Comparison of ENCODE assay signal across 13 cellular contexts in the genomic region with DNA sequence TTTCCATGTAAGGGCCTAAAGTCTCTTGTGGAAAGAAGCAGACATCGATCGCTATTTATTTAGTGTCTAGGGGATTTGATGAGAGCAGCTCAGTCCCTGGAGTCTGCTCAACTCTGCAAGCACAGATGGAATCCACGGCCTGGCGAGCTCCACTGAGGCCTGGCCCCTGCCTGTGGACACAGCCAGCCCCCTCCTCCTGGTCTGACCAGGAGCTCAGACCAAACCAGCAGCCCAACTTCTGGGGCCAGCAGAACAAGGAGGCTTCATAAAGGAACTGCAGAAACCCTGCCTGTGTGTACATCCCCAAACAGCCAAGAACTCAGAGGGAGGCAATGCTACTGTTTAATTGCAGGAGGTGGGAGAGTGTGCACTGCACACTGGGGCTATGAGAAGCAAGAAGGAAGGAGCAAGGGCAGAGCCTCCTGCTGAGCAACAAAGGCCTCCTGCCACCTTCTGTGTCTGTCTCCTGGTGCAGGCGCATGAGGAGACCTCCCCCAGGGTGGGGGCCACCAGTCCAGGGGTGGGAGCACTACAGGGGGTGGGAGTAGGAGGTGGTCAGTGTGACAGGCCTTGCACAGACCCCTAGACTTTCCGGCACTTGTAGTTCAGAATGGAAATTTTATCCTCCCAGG. TPM values are rescaled to one million over a fixed set of nuclear protein-coding genes. Genes with fewer than 3 reads are reported as not detected.
ATAC-seq and TF ChIP-seq lines count a peak whose summit lies in the region.
"Had no signal": no experiment of that assay in that cellular context is flagged by ENCODE, and none has a peak within 500 bp of the region (broad histone marks: within the 10 kb centered on the region; RNA-seq: fewer than 3 reads in every experiment).

No MANE protein-coding gene starts in this region.

- peak overlapping the region; percentile 74 for H3K27ac ChIP-seq in BLaER1
- H3K27ac ChIP-seq in KOPT-K1 (ENCODE audit: low read depth, low read length, poor library complexity, severe bottlenecking): peak overlapping the region; percentile 89
- peak overlapping the region; percentile 44 to 89 (median 70) for H3K27ac ChIP-seq in gastroesophageal sphincter
- H3K27ac ChIP-seq in rectal smooth muscle tissue (ENCODE audit: low read depth, low read length): peak overlapping the region; percentile 56
- H3K27ac ChIP-seq: 22Rv1 had no signal

- TF ChIP-seq POLR2A in gastroesophageal sphincter (IDR thresholded peaks at IDR 0.05): no peak

- H3K9ac ChIP-seq in BLaER1 (no peak overlapping the region), rectal smooth muscle tissue (ENCODE audit: low read length) (no peak overlapping the region)

- no peak overlapping the region for H3K4me3 ChIP-seq in BLaER1
- H3K4me3 ChIP-seq in gastroesophageal sphincter: no peak overlapping the region
- no peak overlapping the region for H3K4me3 ChIP-seq in rectal smooth muscle tissue (ENCODE audit: low read length)

- H3K27me3 ChIP-seq in BLaER1: no peaks in the 10 kb centered on the region
- H3K27me3 ChIP-seq in gastroesophageal sphincter: no peaks in the 10 kb centered on the region
- no peaks in the 10 kb centered on the region for H3K27me3 ChIP-seq in rectal smooth muscle tissue (ENCODE audit: control insufficient read depth, insufficient read depth, low read length)

- H3K9me3 ChIP-seq in BLaER1 (no peaks in the 10 kb centered on the region), KOPT-K1 (ENCODE audit: insufficient read depth, low read length, poor library complexity, severe bottlenecking) (no peaks in the 10 kb centered on the region), gastroesophageal sphincter (no peaks in the 10 kb centered on the region)

- WGBS in gastroesophageal sphincter (ENCODE audit: low coverage in 1 of 2), 2 donors: 57 to 83% methylated on average over 1 to 2 of the region's 6 CpGs

- TF ChIP-seq EP300 in gastroesophageal sphincter (IDR thresholded peaks at IDR 0.05): no peak

- TF ChIP-seq CTCF in gastroesophageal sphincter (IDR thresholded peaks at IDR 0.05): no peak

- ATAC-seq in gastroesophageal sphincter (no peak), GM18498 (IDR thresholded peaks at IDR 0.05; ENCODE audit: unreplicated experiment) (no peak), HG03108 (IDR thresholded peaks at IDR 0.05; ENCODE audit: unreplicated experiment) (no peak), HG02610 (IDR thresholded peaks at IDR 0.05; ENCODE audit: unreplicated experiment) (no peak)

- peaks cover 38% of the 10 kb centered on the region for H3K4me1 ChIP-seq in BLaER1
- peaks cover 0 to 77% (median 28%) of the 10 kb centered on the region in 3 donors for H3K4me1 ChIP-seq in gastroesophageal sphincter
- H3K4me1 ChIP-seq in rectal smooth muscle tissue (ENCODE audit: control insufficient read depth, insufficient read depth, low read length): peaks cover 17% of the 10 kb centered on the region

- no peaks in the 10 kb centered on the region for H4K20me1 ChIP-seq in BLaER1

- peak overlapping the region; percentile 64 for H3K4me2 ChIP-seq in BLaER1

- no peaks in the 10 kb centered on the region for H3K36me3 ChIP-seq in BLaER1
- H3K36me3 ChIP-seq in KOPT-K1 (ENCODE audit: insufficient read depth, low read length): no peaks in the 10 kb centered on the region
- no peaks in the 10 kb centered on the region for H3K36me3 ChIP-seq in gastroesophageal sphincter
- no peaks in the 10 kb centered on the region for H3K36me3 ChIP-seq in rectal smooth muscle tissue (ENCODE audit: control insufficient read depth, insufficient read depth, low read length)

RNA-seq across cellular contexts. Expression of gene CST5, which starts 3.8 kb away (rescaled TPM):
- total RNA-seq in gastroesophageal sphincter: 1 to 10 TPM in 1 of 4 donors, not detected in 3; 1.9 TPM
- total RNA-seq: A673; Calu3; CD4-positive, CD25-positive, alpha-beta regulatory T cell; H4; HT1080 had no signal

RNA-seq across cellular contexts. Expression of gene CST2, which starts 49.2 kb away (rescaled TPM):
- under 1 TPM in 2 of 4 donors, not detected in 2; 0.54 to 0.87 TPM for total RNA-seq in gastroesophageal sphincter
- total RNA-seq: A673; Calu3; CD4-positive, CD25-positive, alpha-beta regulatory T cell; H4; HT1080 had no signal
